2 cellular contexts compared by ENCODE assay signal in genomic region chr20:44725852-44726251, GRCh38.
TF ChIP-seq lines count a peak whose summit lies in the region.

No MANE protein-coding gene starts in this region.

TF ChIP-seq in HepG2, 621 proteins besides CTCF, POLR2A, EP300 and RAD21:
- TF ChIP-seq MYNN (CRISPR knock-in tag; IDR thresholded peaks at IDR 0.05; ENCODE audit: low read depth) (no peak), NR2F1 (CRISPR knock-in tag; IDR thresholded peaks at IDR 0.05) (no peak), KDM2A (CRISPR knock-in tag; IDR thresholded peaks at IDR 0.05; ENCODE audit: borderline replicate concordance, low read depth) (no peak), ZNF629 (CRISPR knock-in tag; conservative IDR thresholded peaks at IDR 0.05) (peak; percentile 73), HOXA5 (CRISPR knock-in tag; IDR thresholded peaks at IDR 0.05) (no peak), ZNF274 (CRISPR knock-in tag; IDR thresholded peaks at IDR 0.05) (no peak), ZMYM3 (CRISPR knock-in tag; IDR thresholded peaks at IDR 0.05) (peak; percentile 35; the same call in 1 of the 2 replicates), ZNF383 (CRISPR knock-in tag; IDR thresholded peaks at IDR 0.05; ENCODE audit: borderline replicate concordance) (no peak), ZNF207 (IDR thresholded peaks at IDR 0.05; ENCODE audit: borderline replicate concordance) (no peak), ZNF24 (IDR thresholded peaks at IDR 0.05) (no peak), ZNF768 (CRISPR knock-in tag; IDR thresholded peaks at IDR 0.05) (peak; percentile 75; the same call in 1 of the 2 replicates), NAIF1 (CRISPR knock-in tag; IDR thresholded peaks at IDR 0.05; ENCODE audit: borderline replicate concordance) (no peak), ZNF614 (CRISPR knock-in tag; IDR thresholded peaks at IDR 0.05; ENCODE audit: borderline replicate concordance) (no peak)
- TF ChIP-seq, protein P1, sequence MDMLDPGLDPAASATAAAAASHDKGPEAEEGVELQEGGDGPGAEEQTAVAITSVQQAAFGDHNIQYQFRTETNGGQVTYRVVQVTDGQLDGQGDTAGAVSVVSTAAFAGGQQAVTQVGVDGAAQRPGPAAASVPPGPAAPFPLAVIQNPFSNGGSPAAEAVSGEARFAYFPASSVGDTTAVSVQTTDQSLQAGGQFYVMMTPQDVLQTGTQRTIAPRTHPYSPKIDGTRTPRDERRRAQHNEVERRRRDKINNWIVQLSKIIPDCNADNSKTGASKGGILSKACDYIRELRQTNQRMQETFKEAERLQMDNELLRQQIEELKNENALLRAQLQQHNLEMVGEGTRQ (IDR thresholded peaks at IDR 0.05; ENCODE audit: low read depth, low read length), result 0 out of 2 replicates have a peak, but pooled peaks have one; percentile 26
- TF ChIP-seq, protein P1 (CRISPR knock-in tag; IDR thresholded peaks at IDR 0.05; ENCODE audit: borderline replicate concordance), result no peak

TF ChIP-seq in K562, 482 proteins besides CTCF, POLR2A, EP300 and RAD21:
- TF ChIP-seq BHLHE40 (IDR thresholded peaks at IDR 0.05; ENCODE audit: low read length) (0 out of 2 replicates have a peak, but pooled peaks have one; percentile 10), RAD51 (IDR thresholded peaks at IDR 0.05; ENCODE audit: borderline replicate concordance, low read depth) (0 out of 2 replicates have a peak, but pooled peaks have one; percentile 12), ZFP36 (IDR thresholded peaks at IDR 0.05; ENCODE audit: low read depth, low read length, partially characterized antibody) (peak; percentile 76), KDM1A (IDR thresholded peaks at IDR 0.05) (peak in 1 of 2 experiments; percentile 50; a peak in 1 of 4 replicates), RBM25 (IDR thresholded peaks at IDR 0.05; ENCODE audit: low read depth, low read length, severe bottlenecking) (peak; percentile 93), BCOR (IDR thresholded peaks at IDR 0.05) (peak; percentile 75), TBL1XR1 (IDR thresholded peaks at IDR 0.05; ENCODE audit: low read length in 2 of 2) (no peak), SMARCA5 (IDR thresholded peaks at IDR 0.05) (0 out of 2 replicates have a peak, but pooled peaks have one; percentile 52)
- TF ChIP-seq, protein P2, sequence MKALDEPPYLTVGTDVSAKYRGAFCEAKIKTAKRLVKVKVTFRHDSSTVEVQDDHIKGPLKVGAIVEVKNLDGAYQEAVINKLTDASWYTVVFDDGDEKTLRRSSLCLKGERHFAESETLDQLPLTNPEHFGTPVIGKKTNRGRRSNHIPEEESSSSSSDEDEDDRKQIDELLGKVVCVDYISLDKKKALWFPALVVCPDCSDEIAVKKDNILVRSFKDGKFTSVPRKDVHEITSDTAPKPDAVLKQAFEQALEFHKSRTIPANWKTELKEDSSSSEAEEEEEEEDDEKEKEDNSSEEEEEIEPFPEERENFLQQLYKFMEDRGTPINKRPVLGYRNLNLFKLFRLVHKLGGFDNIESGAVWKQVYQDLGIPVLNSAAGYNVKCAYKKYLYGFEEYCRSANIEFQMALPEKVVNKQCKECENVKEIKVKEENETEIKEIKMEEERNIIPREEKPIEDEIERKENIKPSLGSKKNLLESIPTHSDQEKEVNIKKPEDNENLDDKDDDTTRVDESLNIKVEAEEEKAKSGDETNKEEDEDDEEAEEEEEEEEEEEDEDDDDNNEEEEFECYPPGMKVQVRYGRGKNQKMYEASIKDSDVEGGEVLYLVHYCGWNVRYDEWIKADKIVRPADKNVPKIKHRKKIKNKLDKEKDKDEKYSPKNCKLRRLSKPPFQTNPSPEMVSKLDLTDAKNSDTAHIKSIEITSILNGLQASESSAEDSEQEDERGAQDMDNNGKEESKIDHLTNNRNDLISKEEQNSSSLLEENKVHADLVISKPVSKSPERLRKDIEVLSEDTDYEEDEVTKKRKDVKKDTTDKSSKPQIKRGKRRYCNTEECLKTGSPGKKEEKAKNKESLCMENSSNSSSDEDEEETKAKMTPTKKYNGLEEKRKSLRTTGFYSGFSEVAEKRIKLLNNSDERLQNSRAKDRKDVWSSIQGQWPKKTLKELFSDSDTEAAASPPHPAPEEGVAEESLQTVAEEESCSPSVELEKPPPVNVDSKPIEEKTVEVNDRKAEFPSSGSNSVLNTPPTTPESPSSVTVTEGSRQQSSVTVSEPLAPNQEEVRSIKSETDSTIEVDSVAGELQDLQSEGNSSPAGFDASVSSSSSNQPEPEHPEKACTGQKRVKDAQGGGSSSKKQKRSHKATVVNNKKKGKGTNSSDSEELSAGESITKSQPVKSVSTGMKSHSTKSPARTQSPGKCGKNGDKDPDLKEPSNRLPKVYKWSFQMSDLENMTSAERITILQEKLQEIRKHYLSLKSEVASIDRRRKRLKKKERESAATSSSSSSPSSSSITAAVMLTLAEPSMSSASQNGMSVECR (CRISPR knock-in tag; IDR thresholded peaks at IDR 0.05), result no peak
TF ChIP-seq in K562: peak in this region for 7.
